ENCODE assay signal across 10 cellular contexts in genomic region chr6:43386492-43386891, GRCh38. TPM values are rescaled to one million over a fixed set of nuclear protein-coding genes. Genes with fewer than 3 reads are reported as not detected.
DNase-seq lines count a peak whose midpoint lies in the region; ATAC-seq, FAIRE-seq and TF ChIP-seq lines count a peak whose summit lies in the region.
"Had no signal": no experiment of that assay in that cellular context is flagged by ENCODE, and none has a peak within 500 bp of the region (broad histone marks: within the 10 kb centered on the region; RNA-seq: fewer than 3 reads in every experiment).

No MANE protein-coding gene starts in this region.

- no peaks in the 10 kb centered on the region for H3K79me1 ChIP-seq in H1 (ENCODE audit: low read depth, low read length)

- no peak for ATAC-seq in HG03280 (IDR thresholded peaks at IDR 0.05; ENCODE audit: unreplicated experiment)
- ATAC-seq: A549 had no signal

- no peak overlapping the region for H2BK15ac ChIP-seq in H1 (ENCODE audit: low read length)

- H3K18ac ChIP-seq in H1 (ENCODE audit: extremely low read depth, low read length), result no peak overlapping the region

- no peak overlapping the region for H2BK20ac ChIP-seq in H1 (ENCODE audit: low read length)

- H3K4me1 ChIP-seq in H1 (replicated peaks in 1 of 4; ENCODE audit: control insufficient read depth in 3 of 4, insufficient read depth in 4 of 4, low read length in 3 of 4), result no peaks in the 10 kb centered on the region
- H3K4me1 ChIP-seq: A549 had no signal

- no peak for TF ChIP-seq POLR2A in H1 (IDR thresholded peaks at IDR 0.05; ENCODE audit: control extremely low read depth in 1 of 2, low read depth in 2 of 2, low read length in 2 of 2)

- H4K5ac ChIP-seq in H1 (ENCODE audit: insufficient read length, low read depth, low read length), result no peak overlapping the region

- H4K20me1 ChIP-seq in H1 (replicated peaks in 1 of 2; ENCODE audit: control insufficient read depth in 1 of 2, insufficient read depth in 2 of 2, low read length in 2 of 2), result no peaks in the 10 kb centered on the region

- H3K27ac ChIP-seq in H1 (ENCODE audit: low read depth, low read length), result no peak overlapping the region
- H3K27ac ChIP-seq: A549, neutrophil had no signal

- H2BK5ac ChIP-seq in H1 (ENCODE audit: low read depth, low read length), result no peak overlapping the region

- DNase-seq in NCI-H1417 (lab: John Stamatoyannopoulos, UW) (peak in 2 of 3 experiments; percentile 4 to 52), NCI-H1417 treated with DMSO at 0.1 percent for 48 hours (lab: John Stamatoyannopoulos, UW) (no peak), NCI-H1694 (lab: John Stamatoyannopoulos, UW) (peak; percentile 47), H1 (ENCODE audit: low read depth in 1 of 2, low spot score in 2 of 2) (no peak), retinal pigment epithelial cell (ENCODE audit: low read depth) (no peak), SIG-M5 (lab: John Stamatoyannopoulos, UW) (no peak)
- DNase-seq in activated T-cell treated with anti-CD3 and anti-CD28 coated beads, Interleukin-2, amount 50 U/mL, for 1 hour, result no peak

- H3K23me2 ChIP-seq in H1 (ENCODE audit: low read depth, low read length), result no peaks in the 10 kb centered on the region

- no peak overlapping the region for H3K56ac ChIP-seq in H1 (replicated peaks; ENCODE audit: insufficient read length, low read depth, low read length)

- no peaks in the 10 kb centered on the region for H3K9me3 ChIP-seq in H1 (ENCODE audit: insufficient read depth in 2 of 2, low read depth in 1 of 2, low read length in 1 of 2)
- H3K9me3 ChIP-seq: A549, neutrophil had no signal

- peak; percentile 35 to 40; a peak in 3 of 4 replicates for TF ChIP-seq RAD21 in H1 (IDR thresholded peaks at IDR 0.05 in 1 of 2, conservative IDR thresholded peaks at IDR 0.05 in 1 of 2; ENCODE audit: low read depth in 2 of 2, low read length in 2 of 2)

- no peak overlapping the region for H2BK120ac ChIP-seq in H1 (replicated peaks; ENCODE audit: low read depth, low read length)

- peak in 2 of 3 experiments; percentile 16 to 24; a peak in 2 of 4 replicates for TF ChIP-seq CTCF in H1 (IDR thresholded peaks at IDR 0.05; ENCODE audit: control extremely low read depth in 1 of 3, insufficient read depth in 1 of 3, low read depth in 1 of 3, low read length in 3 of 3)
- peak; percentile 38 for TF ChIP-seq CTCF in retinal pigment epithelial cell (conservative IDR thresholded peaks at IDR 0.05; ENCODE audit: low read depth, low read length)

- H3K4me3 ChIP-seq in H1 (ENCODE audit: extremely low read depth in 1 of 4, insufficient read depth in 2 of 4, low read depth in 3 of 4, low read length in 4 of 4) (no peak overlapping the region), retinal pigment epithelial cell (ENCODE audit: low read length) (no peak overlapping the region)
- H3K4me3 ChIP-seq: A549 had no signal

- POLR2A ChIA-PET in H1 (lab: Charles Lee; ENCODE audit: partially characterized antibody), result interaction anchor here (1.0 to 1.2 kb wide), 3 partner anchors 9 to 125 kb away, joined by 3 read pairs; no protein-coding TSS in a partner anchor

- no peak for TF ChIP-seq EP300 in H1 (IDR thresholded peaks at IDR 0.05; ENCODE audit: borderline replicate concordance in 1 of 2, low read depth in 2 of 2, low read length in 2 of 2)

- H2AFZ ChIP-seq in H1 (ENCODE audit: low read length), result no peak overlapping the region

- CTCF ChIA-PET in H1 (lab: Charles Lee; ENCODE audit: partially characterized antibody), result interaction anchor here (0.7 to 2.0 kb wide), 15 partner anchors 9 to 122 kb away, joined by 3 to 9 read pairs (median 4); partner anchors contain the start of genes ABCC10 and DLK2

- no peak overlapping the region for H3K4me2 ChIP-seq in H1 (ENCODE audit: insufficient read depth in 1 of 2, low read depth in 2 of 2, low read length in 2 of 2)
- H3K4me2 ChIP-seq: A549 had no signal

- H3K27me3 ChIP-seq in H1 (replicated peaks in 1 of 4; ENCODE audit: control insufficient read depth in 3 of 4, extremely low read depth in 1 of 4, insufficient read depth in 3 of 4, low read length in 3 of 4), result no peaks in the 10 kb centered on the region

- H3K79me2 ChIP-seq in H1 (ENCODE audit: control insufficient read depth in 1 of 2, insufficient read depth in 2 of 2, low read length in 2 of 2), result no peaks in the 10 kb centered on the region

- no peaks in the 10 kb centered on the region for H3K36me3 ChIP-seq in H1 (ENCODE audit: control insufficient read depth in 2 of 4, insufficient read depth in 4 of 4, low read length in 3 of 4)
- H3K36me3 ChIP-seq: neutrophil had no signal

- H2AK5ac ChIP-seq in H1 (ENCODE audit: low read depth, low read length), result no peak overlapping the region

- no peak overlapping the region for H2BK12ac ChIP-seq in H1 (ENCODE audit: low read depth, low read length)

- 83% methylated on average over 1 of the region's 1 CpG; no CpG with 5 or more reads in 1 of the 2 experiments for WGBS in H1 (ENCODE audit: extremely low coverage in 1 of 2, insufficient coverage in 1 of 2, insufficient read length in 1 of 2, insufficient replicate concordance in 2 of 2, low coverage in 1 of 2, low lambda C conversion rate in 2 of 2, missing lambda C conversion rate in 1 of 2), 2 experiments

- H3K9ac ChIP-seq in H1 (replicated peaks in 1 of 4; ENCODE audit: extremely low read depth in 1 of 4, low read depth in 3 of 4, low read length in 3 of 4), result no peak overlapping the region

- H4K8ac ChIP-seq in H1 (ENCODE audit: extremely low read depth, insufficient read depth, low read length), result no peak overlapping the region

- no peak overlapping the region for H4K91ac ChIP-seq in H1 (replicated peaks; ENCODE audit: insufficient read length, low read length)

- H3K4ac ChIP-seq in H1 (replicated peaks; ENCODE audit: insufficient read length, low read depth, low read length), result no peak overlapping the region

- no peak overlapping the region for H3K23ac ChIP-seq in H1 (ENCODE audit: insufficient read length)

- H3K14ac ChIP-seq in H1 (ENCODE audit: insufficient read length), result no peak overlapping the region

- FAIRE-seq in H1 (lab: Jason Lieb, UNC), result no peak
- FAIRE-seq: A549 had no signal

TF ChIP-seq in H1, 55 proteins besides CTCF, POLR2A, EP300 and RAD21:
- no peak for TF ChIP-seq CHD2 (IDR thresholded peaks at IDR 0.05; ENCODE audit: low read length)

RNA-seq across cellular contexts. Expression of gene ZNF318, which starts 17.0 kb away (rescaled TPM):
- 22.1 and 22.3 TPM in 2 replicates for total RNA-seq in H1 (2021; fragmentation: NEBNext Ultra II Directional; extraction: Animal tissue kit (Norgen Biotek cat#: 25700))
- polyA plus RNA-seq in H1 (2011; rRNA removed), result 10.2 and 11.1 TPM in 2 replicates
- 10.2 TPM for polyA plus RNA-seq in H1 (2011; cell fraction: cytosol; rRNA removed)
- polyA plus RNA-seq in H1 (2011; cell fraction: nucleus; rRNA removed), result 27.1 TPM
- polyA plus RNA-seq in H1 (2012, experiment 1 of 2), result 8.5 to 12.2 TPM (median 10.9 TPM) in 4 replicates
- polyA plus RNA-seq in H1 (2012, experiment 2 of 2), result 1.4 TPM
- polyA plus RNA-seq in H1 (2013, experiment 1 of 2), result 13.6 TPM
- polyA plus RNA-seq in H1 (2013, experiment 2 of 2), result 12.2 TPM
- 29.7 and 32.2 TPM in 2 replicates for polyA minus RNA-seq in H1 (2011; rRNA and poly(A)+ RNA removed)
- polyA minus RNA-seq in H1 (2011; cell fraction: cytosol; rRNA and poly(A)+ RNA removed), result 14.8 TPM
- 19.5 TPM for polyA minus RNA-seq in H1 (2011; cell fraction: nucleus; rRNA and poly(A)+ RNA removed)

RNA-seq across cellular contexts. Expression of gene ABCC10, which starts 40.8 kb away (rescaled TPM):
- total RNA-seq in H1 (2021; fragmentation: NEBNext Ultra II Directional; extraction: Animal tissue kit (Norgen Biotek cat#: 25700)), result 21.0 and 24.6 TPM in 2 replicates
- 15.5 and 22.3 TPM in 2 replicates for polyA plus RNA-seq in H1 (2011; rRNA removed)
- 13.9 TPM for polyA plus RNA-seq in H1 (2011; cell fraction: cytosol; rRNA removed)
- polyA plus RNA-seq in H1 (2011; cell fraction: nucleus; rRNA removed), result 52.6 TPM
- 15.1 to 19.4 TPM (median 15.8 TPM) in 4 replicates for polyA plus RNA-seq in H1 (2012, experiment 1 of 2)
- 16.5 TPM for polyA plus RNA-seq in H1 (2012, experiment 2 of 2)
- 20.3 TPM for polyA plus RNA-seq in H1 (2013, experiment 1 of 2)
- 19.2 TPM for polyA plus RNA-seq in H1 (2013, experiment 2 of 2)
- polyA minus RNA-seq in H1 (2011; rRNA and poly(A)+ RNA removed), result 10.9 and 14.8 TPM in 2 replicates
- polyA minus RNA-seq in H1 (2011; cell fraction: cytosol; rRNA and poly(A)+ RNA removed), result 11.5 TPM
- 25.2 TPM for polyA minus RNA-seq in H1 (2011; cell fraction: nucleus; rRNA and poly(A)+ RNA removed)

Comparison
In these comparisons a context has a peak if more than half of its experiments do, and no peak if none do; other contexts are left out.
1. DNase-seq: peak in NCI-H1417 (2 of 3) and NCI-H1694 (single experiment); none in NCI-H1417 treated with DMSO at 0.1 percent for 48 hours (single experiment), H1 (0 of 2), retinal pigment epithelial cell (single experiment), activated T-cell treated with anti-CD3 and anti-CD28 coated beads, Interleukin-2, amount 50 U/mL, for 1 hour (single experiment) and SIG-M5 (single experiment).